In genomic region chr7:122199171-122199570, GRCh38 we compare ENCODE assay signal across 22 cellular contexts. TPM values are rescaled to one million over a fixed set of nuclear protein-coding genes. Genes with fewer than 3 reads are reported as not detected.
DNase-seq lines count a peak whose midpoint lies in the region; ATAC-seq, FAIRE-seq and TF ChIP-seq lines count a peak whose summit lies in the region.
"Had no signal": no experiment of that assay in that cellular context is flagged by ENCODE, and none has a peak within 500 bp of the region (broad histone marks: within the 10 kb centered on the region; RNA-seq: fewer than 3 reads in every experiment).

No MANE protein-coding gene starts in this region.

- no peak overlapping the region for H3K27ac ChIP-seq in PC-3 (ENCODE audit: low read length)
- H3K27ac ChIP-seq in epithelial cell of prostate = peak overlapping the region; percentile 10
- H3K27ac ChIP-seq: heart right ventricle, uterus had no signal

- H4K20me1 ChIP-seq in PC-3 (ENCODE audit: low read length) = no peaks in the 10 kb centered on the region

- ATAC-seq in PC-3 = no peak
- peak; percentile 74 for ATAC-seq in left lobe of liver
- ATAC-seq: heart right ventricle; naive thymus-derived CD8-positive, alpha-beta T cell; right cardiac atrium had no signal

- no peak overlapping the region for H3K9ac ChIP-seq in PC-3 (ENCODE audit: low read length)

- DNase-seq in ACHN (peak; percentile 81), PC-3 (peak; percentile 5), epithelial cell of prostate (ENCODE audit: low read depth, low spot score) (peak; percentile 81), left lobe of liver (ENCODE audit: low spot score) (no peak), D721Med (ENCODE audit: insufficient read length, low spot score) (no peak), AG20443 (ENCODE audit: low spot score) (no peak), occipital lobe (lab: John Stamatoyannopoulos, UW) (no peak), D341Med (ENCODE audit: low spot score) (no peak)
- DNase-seq: activated CD4-positive, alpha-beta T cell treated with anti-CD3 and anti-CD28 coated beads, Interleukin-2, amount 10 ng/mL, durations not matched to agents 7 days and 5 days; C1 segment of cervical spinal cord; erythroblast; heart right ventricle; KG1; MV-4-11; naive thymus-derived CD8-positive, alpha-beta T cell; NCI-H1694; right cardiac atrium; SIG-M5; stimulated activated CD4-positive, alpha-beta T cell treated with anti-CD3 and anti-CD28 coated beads, Interleukin-15, amount 100 ng/mL, for 24 hours; uterus had no signal

- no peaks in the 10 kb centered on the region for H3K36me3 ChIP-seq in PC-3 (ENCODE audit: low read depth, low read length)
- H3K36me3 ChIP-seq: uterus had no signal

- no peak overlapping the region for H2AFZ ChIP-seq in PC-3 (ENCODE audit: low read length)

- H3K4me3 ChIP-seq in PC-3 (ENCODE audit: low read length) = no peak overlapping the region
- H3K4me3 ChIP-seq: heart right ventricle, uterus had no signal

- no peaks in the 10 kb centered on the region for H3F3A ChIP-seq in PC-3 (ENCODE audit: low read length, unreplicated experiment)

- no peaks in the 10 kb centered on the region for H3K4me1 ChIP-seq in PC-3 (ENCODE audit: insufficient read depth, low read length)
- H3K4me1 ChIP-seq: heart right ventricle, uterus had no signal

- H3K79me2 ChIP-seq in PC-3 (ENCODE audit: low read length) = no peaks in the 10 kb centered on the region

- in situ Hi-C loops in ACHN (cut with HindIII; ENCODE audit: low pct_ligation_motif_present, low pct_unique_long_range_greater_than_20kb, low sequenced_read_pairs) = no loop called here

- CTCF ChIA-PET in PC-3 (lab: Charles Lee) = no interaction called here

- H3K9me3 ChIP-seq in PC-3 (ENCODE audit: low read length) = no peaks in the 10 kb centered on the region
- H3K9me3 ChIP-seq: heart right ventricle, uterus had no signal

- TF ChIP-seq CTCF in PC-3 (conservative IDR thresholded peaks at IDR 0.05; ENCODE audit: low read depth, low read length) (no peak), D721Med (IDR thresholded peaks at IDR 0.05; ENCODE audit: insufficient read depth, missing control alignments) (no peak)

- BruUV-seq in PC-3 (replicated peaks; lab: Mats Ljungman, UMichigan) = no TSS peak

- no peak for FAIRE-seq in D721Med (lab: Jason Lieb, UNC)
- FAIRE-seq: GM12891, H54 had no signal

- intact Hi-C loops in PC-3 (cut with micrococcal nuclease) = no loop called here

- no peaks in the 10 kb centered on the region for H3K9me2 ChIP-seq in PC-3 (replicated peaks; ENCODE audit: low read length)

- H3K27me3 ChIP-seq in PC-3 (ENCODE audit: low read length) = no peaks in the 10 kb centered on the region
- H3K27me3 ChIP-seq: heart right ventricle, uterus had no signal

- POLR2A ChIA-PET in PC-3 (lab: Charles Lee; ENCODE audit: unreplicated experiment) = no interaction called here

- H3K4me2 ChIP-seq in PC-3 (ENCODE audit: low read length) = no peak overlapping the region

RNA-seq across cellular contexts. Expression of gene AASS, which starts 55.1 kb away (rescaled TPM):
- 0.91 and 1.3 TPM in 2 replicates for total RNA-seq in PC-3 (2014; rRNA removed)
- total RNA-seq in left lobe of liver = 84.2 TPM
- total RNA-seq in occipital lobe = 19.3 TPM

Comparison
In these comparisons a context has a peak if more than half of its experiments do, and no peak if none do; other contexts are left out.
1. DNase-seq: peak in ACHN (single experiment), PC-3 (single experiment) and epithelial cell of prostate (single experiment); none in left lobe of liver (single experiment), D721Med (single experiment), AG20443 (single experiment), occipital lobe (single experiment) and D341Med (single experiment).